ENCODE assay signal across 8 cellular contexts in genomic region chr9:95508242-95508967, GRCh38. TPM values are rescaled to one million over a fixed set of nuclear protein-coding genes. Genes with fewer than 3 reads are reported as not detected.
A peak's percentile ranks its signal among the peaks of the same experiment; 100 is the strongest.
DNase-seq lines count a peak whose midpoint lies in the region; ATAC-seq and TF ChIP-seq lines count a peak whose summit lies in the region.

No MANE protein-coding gene starts in this region.

- H2AFZ ChIP-seq in ACC112 (ENCODE audit: low read length, unreplicated experiment): peak overlapping the region; percentile 85

- no peaks in the 10 kb centered on the region for H3K36me3 ChIP-seq in ACC112 (ENCODE audit: insufficient read depth, low read length)
- H3K36me3 ChIP-seq in esophagus muscularis mucosa: no peaks in the 10 kb centered on the region

- POLR2A ChIA-PET in activated B cell treated with CpG ODN at 0.5 μM for 24 hours (lab: Charles Lee): interaction anchor here (0.7 to 1.0 kb wide), 2 partner anchors 191 to 367 kb away, joined by 3 to 8 read pairs; partner anchors contain the start of gene ERCC6L2

- H3K27ac Mint-ChIP-seq in activated B cell treated with CpG ODN at 0.5 μM for 24 hours (no peak overlapping the region), osteocyte (ENCODE audit: unreplicated experiment) (no peak overlapping the region)

- CTCF ChIA-PET in activated B cell treated with CpG ODN at 0.5 μM for 24 hours (lab: Charles Lee): no interaction called here

- peak overlapping the region; percentile 86 for H3K4me3 Mint-ChIP-seq in activated B cell treated with CpG ODN at 0.5 μM for 24 hours
- peak overlapping the region; percentile 97 for H3K4me3 Mint-ChIP-seq in osteocyte (ENCODE audit: unreplicated experiment)

- intact Hi-C loops in activated B cell treated with CpG ODN at 0.5 μM for 24 hours (cut with micrococcal nuclease) (loop anchor here (5.0 to 10.0 kb wide), 3 partner anchors 369 to 1056 kb away; partner anchors contain the start of genes ERCC6L2 and ZNF367), esophagus muscularis mucosa (cut with DNase I) (no loop called here)

- TF ChIP-seq POLR2A in esophagus muscularis mucosa (IDR thresholded peaks at IDR 0.05; ENCODE audit: low read depth): no peak

- peak overlapping the region; percentile 94 for H3K4me3 ChIP-seq in ACC112 (ENCODE audit: low read depth, low read length)
- H3K4me3 ChIP-seq in esophagus muscularis mucosa: peak overlapping the region; percentile 80 to 94 (median 88)

- H3K27me3 Mint-ChIP-seq in activated B cell treated with CpG ODN at 0.5 μM for 24 hours (peaks cover 43% of the 10 kb centered on the region), osteocyte (ENCODE audit: unreplicated experiment) (no peaks in the 10 kb centered on the region)

- H3K27me3 ChIP-seq in ACC112 (ENCODE audit: insufficient read depth, low read length) (no peaks in the 10 kb centered on the region), esophagus muscularis mucosa (no peaks in the 10 kb centered on the region)

- ATAC-seq in GM18907 (IDR thresholded peaks at IDR 0.05; ENCODE audit: unreplicated experiment) (peak; percentile 0), activated B cell treated with CpG ODN at 0.5 μM for 24 hours (ENCODE audit: low read depth) (no peak), GM18502 (IDR thresholded peaks at IDR 0.05; ENCODE audit: poor library complexity, unreplicated experiment) (no peak)

- DNase-seq in activated B cell treated with CpG ODN at 0.5 μM for 24 hours: peak; percentile 29
- DNase-seq in esophagus muscularis mucosa (ENCODE audit: extremely low spot score): no peak
- DNase-seq in osteocyte (ENCODE audit: extremely low spot score, unreplicated experiment): no peak
- no peak for DNase-seq in GOT3 (lab: John Stamatoyannopoulos, UW)
- DNase-seq in Kasumi-1 (lab: John Stamatoyannopoulos, UW): no peak

- no peak for TF ChIP-seq CTCF in activated B cell treated with CpG ODN at 0.5 μM for 24 hours (IDR thresholded peaks at IDR 0.05)
- no peak for TF ChIP-seq CTCF in esophagus muscularis mucosa (IDR thresholded peaks at IDR 0.05)
- TF ChIP-seq CTCF in osteocyte (IDR thresholded peaks at IDR 0.05): no peak

- H3K4me1 Mint-ChIP-seq in activated B cell treated with CpG ODN at 0.5 μM for 24 hours (peaks cover 57% of the 10 kb centered on the region), osteocyte (ENCODE audit: unreplicated experiment) (peaks cover 35% of the 10 kb centered on the region)

- no peak for TF ChIP-seq EP300 in esophagus muscularis mucosa (IDR thresholded peaks at IDR 0.05)

- WGBS in esophagus muscularis mucosa: no CpG with 5 or more reads among the region's 111 CpGs

- H3K79me2 ChIP-seq in ACC112 (ENCODE audit: control insufficient read depth, insufficient read depth, low read length, unreplicated experiment): peaks cover 15% of the 10 kb centered on the region

- H3K27ac ChIP-seq in ACC112 (ENCODE audit: low read depth, low read length) (no peak overlapping the region; the same call in 1 of the 2 replicates), esophagus muscularis mucosa (replicated peaks in 1 of 4) (peak overlapping the region; percentile 87 to 94 (median 94))

- H3K4me1 ChIP-seq in ACC112 (ENCODE audit: control insufficient read depth, insufficient read depth, low read length, unreplicated experiment) (peaks cover 19% of the 10 kb centered on the region), esophagus muscularis mucosa (peaks cover 33 to 43% (median 41%) of the 10 kb centered on the region in 4 donors)

- H3K36me3 Mint-ChIP-seq in activated B cell treated with CpG ODN at 0.5 μM for 24 hours (ENCODE audit: low read depth): peaks cover 4% of the 10 kb centered on the region
- no peaks in the 10 kb centered on the region for H3K36me3 Mint-ChIP-seq in osteocyte (ENCODE audit: unreplicated experiment)

- H3K9me3 Mint-ChIP-seq in activated B cell treated with CpG ODN at 0.5 μM for 24 hours (no peaks in the 10 kb centered on the region), osteocyte (ENCODE audit: unreplicated experiment) (no peaks in the 10 kb centered on the region)

- no peaks in the 10 kb centered on the region for H3K9me3 ChIP-seq in esophagus muscularis mucosa

RNA-seq across cellular contexts. Expression of gene PTCH1, which starts 8.4 kb away (rescaled TPM):
- total RNA-seq in activated B cell treated with CpG ODN at 0.5 μM for 24 hours (5.9 and 8.6 TPM in 2 replicates), esophagus muscularis mucosa (10 to 100 TPM; 10.8 to 25.1 (median 16.9) TPM), osteocyte (16.2 and 16.9 TPM in 2 replicates)
